In the genomic region with DNA sequence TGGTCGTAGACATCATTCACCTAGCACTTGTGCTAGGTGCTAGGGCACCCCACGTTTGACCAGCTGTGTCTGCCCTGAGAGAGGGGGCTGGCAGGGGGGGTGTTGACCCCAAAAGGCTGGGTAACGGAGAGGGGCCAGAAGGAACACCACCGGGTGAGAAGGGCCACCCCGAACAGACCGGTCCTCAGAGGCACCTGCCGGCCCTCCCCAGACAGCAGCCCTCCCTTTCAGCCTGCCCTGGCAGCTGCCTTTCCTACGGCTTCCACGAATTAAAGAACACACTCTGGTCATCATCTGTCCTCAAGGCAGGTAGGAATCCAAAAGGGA, we compare ENCODE assay signal across 8 cellular contexts. TPM values are rescaled to one million over a fixed set of nuclear protein-coding genes. Genes with fewer than 3 reads are reported as not detected.
DNase-seq lines count a peak whose midpoint lies in the region; ATAC-seq and TF ChIP-seq lines count a peak whose summit lies in the region.
"Had no signal": no experiment of that assay in that cellular context is flagged by ENCODE, and none has a peak within 500 bp of the region (broad histone marks: within the 10 kb centered on the region; RNA-seq: fewer than 3 reads in every experiment).

No MANE protein-coding gene starts in this region.

- no peak for ATAC-seq in right lobe of liver

- no peak overlapping the region for H3K27ac ChIP-seq in HUES48 (ENCODE audit: low read depth, low read length)
- H3K27ac ChIP-seq in breast epithelium: peak overlapping the region in 1 of 2 donors; percentile 1
- H3K27ac ChIP-seq in right lobe of liver: no peak overlapping the region
- H3K27ac ChIP-seq in subcutaneous abdominal adipose tissue (ENCODE audit: low read depth, low read length): no peak overlapping the region

- H3K36me3 ChIP-seq in HUES48 (ENCODE audit: control insufficient read depth, insufficient read depth, low read length) (no peaks in the 10 kb centered on the region), breast epithelium (no peaks in the 10 kb centered on the region), right lobe of liver (no peaks in the 10 kb centered on the region), subcutaneous abdominal adipose tissue (ENCODE audit: control insufficient read depth in 5 of 5, insufficient read depth in 5 of 5, low read length in 5 of 5) (no peaks in the 10 kb centered on the region)

- H3K9ac ChIP-seq in HUES48 (ENCODE audit: low read depth, low read length) (no peak overlapping the region), subcutaneous abdominal adipose tissue (ENCODE audit: low read length in 5 of 5) (no peak overlapping the region)

- TF ChIP-seq CTCF in breast epithelium (IDR thresholded peaks at IDR 0.05): no peak
- no peak for TF ChIP-seq CTCF in right lobe of liver (IDR thresholded peaks at IDR 0.05)

- WGBS in right lobe of liver (ENCODE audit: insufficient coverage, low coverage, low lambda C conversion rate, missing lambda C conversion rate): 8% methylated on average over 2 of the region's 9 CpGs

- intact Hi-C loops in breast epithelium (cut with DNase I; ENCODE audit: low total_unique reads): no loop called here
- intact Hi-C loops in right lobe of liver (cut with DNase I): no loop called here

- H3K27me3 ChIP-seq in HUES48 (ENCODE audit: control insufficient read depth, insufficient read depth, low read length): peaks cover 94% of the 10 kb centered on the region
- peaks cover 0 to 27% of the 10 kb centered on the region in 2 donors for H3K27me3 ChIP-seq in breast epithelium
- H3K27me3 ChIP-seq in right lobe of liver: no peaks in the 10 kb centered on the region
- peaks cover 0 to 18% (median 8%) of the 10 kb centered on the region in 5 donors for H3K27me3 ChIP-seq in subcutaneous abdominal adipose tissue (ENCODE audit: control insufficient read depth in 5 of 5, insufficient read depth in 4 of 5, low read length in 5 of 5)

- TF ChIP-seq POLR2A in breast epithelium (IDR thresholded peaks at IDR 0.05): no peak
- no peak for TF ChIP-seq POLR2A in right lobe of liver (IDR thresholded peaks at IDR 0.05)
- TF ChIP-seq POLR2A in erythroblast (IDR thresholded peaks at IDR 0.05; ENCODE audit: low read length): no peak

- peaks cover 32% of the 10 kb centered on the region for H3K4me1 ChIP-seq in HUES48 (ENCODE audit: control insufficient read depth, insufficient read depth, low read length)
- H3K4me1 ChIP-seq in breast epithelium: peaks cover 0 to 5% of the 10 kb centered on the region in 2 donors
- H3K4me1 ChIP-seq in right lobe of liver: peaks cover 0 to 33% (median 14%) of the 10 kb centered on the region in 4 donors
- H3K4me1 ChIP-seq in subcutaneous abdominal adipose tissue (ENCODE audit: control insufficient read depth in 5 of 5, insufficient read depth in 5 of 5, low read length in 5 of 5): peaks cover 0 to 32% (median 16%) of the 10 kb centered on the region in 5 donors

- DNase-seq in breast epithelium (ENCODE audit: low spot score in 2 of 2) (no peak), right lobe of liver (no peak), erythroblast (lab: John Stamatoyannopoulos, UW) (no peak), SW 1271 (lab: John Stamatoyannopoulos, UW) (no peak), C1 segment of cervical spinal cord (lab: John Stamatoyannopoulos, UW) (no peak)
- DNase-seq: NCI-H2081 treated with DMSO at 0.1 percent for 48 hours had no signal

- H3K9me3 ChIP-seq in HUES48 (ENCODE audit: control insufficient read depth, insufficient read depth, low read length) (no peaks in the 10 kb centered on the region), breast epithelium (no peaks in the 10 kb centered on the region), right lobe of liver (no peaks in the 10 kb centered on the region), subcutaneous abdominal adipose tissue (ENCODE audit: control insufficient read depth in 5 of 5, low read length in 5 of 5) (no peaks in the 10 kb centered on the region)

- H3K4me3 ChIP-seq in HUES48 (ENCODE audit: low read depth, low read length): peak overlapping the region; percentile 61
- peak overlapping the region; percentile 52 to 74 (median 53) for H3K4me3 ChIP-seq in breast epithelium
- H3K4me3 ChIP-seq in right lobe of liver: peak overlapping the region; percentile 32 to 40 (median 38)
- H3K4me3 ChIP-seq in subcutaneous abdominal adipose tissue (ENCODE audit: low read depth in 1 of 5, low read length in 5 of 5): peak overlapping the region in 4 of 5 donors; percentile 55 to 68 (median 62)

RNA-seq across cellular contexts. Expression of a gene that starts 1.0 kb away (rescaled TPM):
- total RNA-seq in breast epithelium: 1 to 10 TPM in 2 of 3 donors, under 1 TPM in 1; 0.98 to 8.8 (median 2.8) TPM
- under 1 TPM; 0.05 to 0.80 (median 0.11) TPM for total RNA-seq in right lobe of liver

RNA-seq across cellular contexts. Expression of a gene that starts 23.1 kb away (rescaled TPM):
- total RNA-seq in breast epithelium (under 1 TPM in 1 of 3 donors, not detected in 2; 0.16 TPM), right lobe of liver (not detected)

RNA-seq across cellular contexts. Expression of a gene that starts 52.5 kb away (rescaled TPM):
- under 1 TPM; 0.16 to 0.59 (median 0.33) TPM for total RNA-seq in breast epithelium
- total RNA-seq in right lobe of liver: under 1 TPM in 1 of 6 experiments, not detected in 5; 0.22 TPM
